ENCODE assay signal across 19 cellular contexts in genomic region chr12:131749618-131750315, GRCh38. TPM values are rescaled to one million over a fixed set of nuclear protein-coding genes. Genes with fewer than 3 reads are reported as not detected.
DNase-seq lines count a peak whose midpoint lies in the region; ATAC-seq and TF ChIP-seq lines count a peak whose summit lies in the region.
"Had no signal": no experiment of that assay in that cellular context is flagged by ENCODE, and none has a peak within 500 bp of the region (broad histone marks: within the 10 kb centered on the region; RNA-seq: fewer than 3 reads in every experiment).

No MANE protein-coding gene starts in this region.

- H3K9me3 ChIP-seq in right atrium auricular region (no peaks in the 10 kb centered on the region), aorta (ENCODE audit: control insufficient read depth, low read length) (no peaks in the 10 kb centered on the region)

- peak; percentile 61 for ATAC-seq in Right ventricle myocardium inferior
- ATAC-seq in aorta (ENCODE audit: low FRiP score) = peak; percentile 17
- ATAC-seq in HG03571 (IDR thresholded peaks at IDR 0.05; ENCODE audit: unreplicated experiment) = no peak
- no peak for ATAC-seq in HG03442 (IDR thresholded peaks at IDR 0.05; ENCODE audit: unreplicated experiment)
- ATAC-seq: CD8-positive, alpha-beta T cell had no signal

- no peaks in the 10 kb centered on the region for H3K27me3 ChIP-seq in right atrium auricular region
- H3K27me3 ChIP-seq in aorta (ENCODE audit: control insufficient read depth in 1 of 2, insufficient read depth in 2 of 2, low read length in 1 of 2) = no peaks in the 10 kb centered on the region
- H3K27me3 ChIP-seq: BLaER1 had no signal

- H3K4me1 ChIP-seq in right atrium auricular region (no peaks in the 10 kb centered on the region), aorta (ENCODE audit: control insufficient read depth in 1 of 2, insufficient read depth in 2 of 2, low read length in 2 of 2) (no peaks in the 10 kb centered on the region)
- H3K4me1 ChIP-seq: BLaER1 had no signal

- intact Hi-C loops in Right ventricle myocardium inferior (cut with DNase I) (no loop called here), aorta (cut with DNase I) (no loop called here)

- H3K4me3 ChIP-seq in right atrium auricular region = no peak overlapping the region
- no peak overlapping the region for H3K4me3 ChIP-seq in aorta (ENCODE audit: low read length in 2 of 2)
- H3K4me3 ChIP-seq: BLaER1 had no signal

- DNase-seq in Right ventricle myocardium inferior (ENCODE audit: missing footprints) (no peak), right atrium auricular region (ENCODE audit: low spot score) (no peak), cerebellar cortex (ENCODE audit: low spot score) (peak; percentile 10), myocyte (ENCODE audit: low read depth) (peak; percentile 60), aorta (no peak), DMS 273 treated with DMSO at 0.1 percent for 48 hours (lab: John Stamatoyannopoulos, UW) (no peak)
- DNase-seq: CD8-positive, alpha-beta T cell; GF-D8; GOT3; KG1; NCI-H1048; NCI-H1436 treated with DMSO at 0.1 percent for 48 hours; NCI-H2081 treated with DMSO at 0.1 percent for 48 hours; NCI-H510A; NCI-H774; RPMI8226 had no signal

- 91 to 92% methylated on average over 19 of the region's 19 CpGs for WGBS in aorta, 2 donors

- TF ChIP-seq CTCF in right atrium auricular region (IDR thresholded peaks at IDR 0.05) = no peak

- peaks cover 67% of the 10 kb centered on the region for H3K36me3 ChIP-seq in right atrium auricular region
- H3K36me3 ChIP-seq in aorta (ENCODE audit: control insufficient read depth in 1 of 2, insufficient read depth in 2 of 2, low read length in 1 of 2) = peaks cover 0 to 9% of the 10 kb centered on the region in 2 donors

- H3K27ac ChIP-seq in right atrium auricular region = no peak overlapping the region
- no peak overlapping the region for H3K27ac ChIP-seq in aorta (ENCODE audit: low read depth in 1 of 2, low read length in 2 of 2)
- H3K27ac ChIP-seq: BLaER1 had no signal

RNA-seq across cellular contexts. Expression of gene SFSWAP, which starts 38.9 kb away (rescaled TPM):
- 19.4 TPM for total RNA-seq in Right ventricle myocardium inferior
- total RNA-seq in right atrium auricular region = 10 to 100 TPM; 11.4 to 12.3 TPM
- total RNA-seq in myocyte = 24.0 and 31.6 TPM in 2 replicates
- 20.5 TPM for polyA plus RNA-seq in myocyte (2012)
- total RNA-seq in aorta = 10 to 100 TPM; 43.7 to 72.3 TPM
- 10 to 100 TPM; 13.4 to 53.7 TPM for polyA plus RNA-seq in aorta

Comparison
In these comparisons a context has a peak if more than half of its experiments do, and no peak if none do; other contexts are left out.
1. ATAC-seq: peak in Right ventricle myocardium inferior (single experiment) and aorta (single experiment); none in HG03571 (single experiment) and HG03442 (single experiment).
2. DNase-seq: peak in cerebellar cortex (single experiment) and myocyte (single experiment); none in Right ventricle myocardium inferior (single experiment), right atrium auricular region (single experiment), aorta (0 of 2) and DMS 273 treated with DMSO at 0.1 percent for 48 hours (single experiment).